In genomic region chr1:38138498-38139233, GRCh38 we compare ENCODE assay signal across 8 cellular contexts.
DNase-seq lines count a peak whose midpoint lies in the region; ATAC-seq and TF ChIP-seq lines count a peak whose summit lies in the region.

No MANE protein-coding gene starts in this region.

- ATAC-seq in activated CD8-positive, alpha-beta T cell treated with anti-CD3 and anti-CD28 coated beads for 36 hours, result no peak
- ATAC-seq in GM21717 (IDR thresholded peaks at IDR 0.05; ENCODE audit: unreplicated experiment), result no peak
- ATAC-seq in HG02884 (IDR thresholded peaks at IDR 0.05; ENCODE audit: unreplicated experiment), result no peak
- no peak for ATAC-seq in GM21367 (IDR thresholded peaks at IDR 0.05; ENCODE audit: unreplicated experiment)

- POLR2A ChIA-PET in activated CD8-positive, alpha-beta T cell treated with anti-CD3 and anti-CD28 coated beads for 36 hours (lab: Charles Lee), result no interaction called here

- DNase-seq in DMS79 (lab: John Stamatoyannopoulos, UW) (peak; percentile 90), RPMI7951 (ENCODE audit: low read depth) (peak; percentile 97), fibroblast of the aortic adventitia (ENCODE audit: low read depth) (peak; percentile 97), osteocyte (ENCODE audit: extremely low spot score, unreplicated experiment) (peak; percentile 89)
- no peak for DNase-seq in activated CD8-positive, alpha-beta T cell treated with anti-CD3 and anti-CD28 coated beads for 36 hours

- peak overlapping the region; percentile 63 for H3K27ac Mint-ChIP-seq in osteocyte (ENCODE audit: unreplicated experiment)
- H3K27ac Mint-ChIP-seq in activated CD8-positive, alpha-beta T cell treated with anti-CD3 and anti-CD28 coated beads for 36 hours, result no peak overlapping the region

- CTCF ChIA-PET in activated CD8-positive, alpha-beta T cell treated with anti-CD3 and anti-CD28 coated beads for 36 hours (lab: Charles Lee), result no interaction called here

- peaks cover 33% of the 10 kb centered on the region for H3K4me1 Mint-ChIP-seq in osteocyte (ENCODE audit: unreplicated experiment)
- H3K4me1 Mint-ChIP-seq in activated CD8-positive, alpha-beta T cell treated with anti-CD3 and anti-CD28 coated beads for 36 hours (ENCODE audit: low read depth), result no peaks in the 10 kb centered on the region

- H3K4me3 ChIP-seq in fibroblast of the aortic adventitia (ENCODE audit: low read depth, low read length), result no peak overlapping the region

- H3K36me3 Mint-ChIP-seq in osteocyte (ENCODE audit: unreplicated experiment), result no peaks in the 10 kb centered on the region
- no peaks in the 10 kb centered on the region for H3K36me3 Mint-ChIP-seq in activated CD8-positive, alpha-beta T cell treated with anti-CD3 and anti-CD28 coated beads for 36 hours (ENCODE audit: low read depth)

- no peaks in the 10 kb centered on the region for H3K9me3 Mint-ChIP-seq in osteocyte (ENCODE audit: unreplicated experiment)
- H3K9me3 Mint-ChIP-seq in activated CD8-positive, alpha-beta T cell treated with anti-CD3 and anti-CD28 coated beads for 36 hours, result no peaks in the 10 kb centered on the region

- intact Hi-C loops in activated CD8-positive, alpha-beta T cell treated with anti-CD3 and anti-CD28 coated beads for 36 hours (cut with micrococcal nuclease), result no loop called here

- peaks cover 14% of the 10 kb centered on the region for H3K27me3 Mint-ChIP-seq in osteocyte (ENCODE audit: unreplicated experiment)
- peaks cover 59% of the 10 kb centered on the region for H3K27me3 Mint-ChIP-seq in activated CD8-positive, alpha-beta T cell treated with anti-CD3 and anti-CD28 coated beads for 36 hours

- H3K4me3 Mint-ChIP-seq in osteocyte (ENCODE audit: unreplicated experiment), result peak overlapping the region; percentile 40
- no peak overlapping the region for H3K4me3 Mint-ChIP-seq in activated CD8-positive, alpha-beta T cell treated with anti-CD3 and anti-CD28 coated beads for 36 hours

- TF ChIP-seq CTCF in fibroblast of the aortic adventitia (IDR thresholded peaks at IDR 0.05; ENCODE audit: insufficient read depth, low read length) (peak; percentile 68), osteocyte (IDR thresholded peaks at IDR 0.05) (peak; percentile 28)
- TF ChIP-seq CTCF in activated CD8-positive, alpha-beta T cell treated with anti-CD3 and anti-CD28 coated beads for 36 hours (IDR thresholded peaks at IDR 0.05), result no peak
